Comparison of ENCODE assay signal across 8 cellular contexts in the genomic region with DNA sequence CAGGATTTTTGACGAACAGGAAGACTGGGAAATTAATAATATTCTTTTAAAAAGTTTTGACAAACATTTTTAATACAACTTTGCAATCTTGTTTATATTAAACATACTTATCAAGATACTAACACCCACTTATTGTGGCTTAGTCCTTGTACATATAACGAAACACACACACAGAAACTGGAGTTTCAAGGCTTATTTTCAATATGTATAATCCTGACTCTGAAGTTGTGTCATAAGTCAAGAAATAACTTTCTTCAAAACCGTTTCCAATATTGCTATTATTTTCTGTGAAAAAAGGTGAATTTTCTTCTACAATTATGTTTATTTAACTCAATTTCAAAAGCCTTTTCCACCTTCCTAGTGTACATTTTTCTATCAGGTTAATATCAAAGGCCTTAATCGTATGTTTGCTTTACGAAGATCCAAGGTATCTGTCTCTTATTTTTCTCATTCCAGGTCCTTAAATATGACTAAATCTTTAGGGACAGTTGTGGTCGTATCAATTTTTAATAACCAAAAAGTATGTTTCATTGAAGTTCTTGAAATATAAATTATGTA. TPM values are rescaled to one million over a fixed set of nuclear protein-coding genes. Genes with fewer than 3 reads are reported as not detected.
A peak's percentile ranks its signal among the peaks of the same experiment; 100 is the strongest.
DNase-seq lines count a peak whose midpoint lies in the region; ATAC-seq and TF ChIP-seq lines count a peak whose summit lies in the region.

No MANE protein-coding gene starts in this region.

- H3K27ac ChIP-seq in right cardiac atrium (ENCODE audit: low read length): no peak overlapping the region
- H3K27ac ChIP-seq in OCI-LY7 (ENCODE audit: low read depth, low read length, poor library complexity, severe bottlenecking): peak overlapping the region; percentile 89
- H3K27ac ChIP-seq in vagina: peak overlapping the region; percentile 97
- no peak overlapping the region for H3K27ac ChIP-seq in aorta (ENCODE audit: low read depth in 1 of 2, low read length in 2 of 2)

- peaks cover 46% of the 10 kb centered on the region for H3K79me2 ChIP-seq in OCI-LY7 (ENCODE audit: insufficient read depth, low read depth, low read length)

- DNase-seq in right cardiac atrium (no peak), left cardiac atrium (no peak), OCI-LY7 (ENCODE audit: low spot score) (no peak), fibroblast of the aortic adventitia (ENCODE audit: low read depth) (peak; percentile 50), vagina (ENCODE audit: extremely low spot score in 2 of 2) (no peak), aorta (no peak), DMS114 treated with DMSO at 0.1 percent for 48 hours (lab: John Stamatoyannopoulos, UW; ENCODE audit: unreplicated experiment) (no peak)
- no peak for DNase-seq in activated effector memory CD4-positive, alpha-beta T cell treated with anti-CD3 and anti-CD28 coated beads, Interleukin-2, amount 50 U/mL, for 16 hours

- no peaks in the 10 kb centered on the region for H3K4me1 ChIP-seq in right cardiac atrium (ENCODE audit: control insufficient read depth, insufficient read depth, low read length)
- peaks cover 40% of the 10 kb centered on the region for H3K4me1 ChIP-seq in OCI-LY7 (ENCODE audit: insufficient read depth, low read length, poor library complexity, severe bottlenecking)
- H3K4me1 ChIP-seq in vagina: peaks cover 11% of the 10 kb centered on the region
- peaks cover 0 to 2% of the 10 kb centered on the region in 2 donors for H3K4me1 ChIP-seq in aorta (ENCODE audit: control insufficient read depth in 1 of 2, insufficient read depth in 2 of 2, low read length in 2 of 2)

- H3K27me3 ChIP-seq in right cardiac atrium (ENCODE audit: control insufficient read depth, insufficient read depth) (no peaks in the 10 kb centered on the region), vagina (no peaks in the 10 kb centered on the region), aorta (ENCODE audit: control insufficient read depth in 1 of 2, insufficient read depth in 2 of 2, low read length in 1 of 2) (no peaks in the 10 kb centered on the region)

- ATAC-seq in right cardiac atrium: no peak
- no peak for ATAC-seq in left cardiac atrium
- no peak for ATAC-seq in aorta (ENCODE audit: low FRiP score)

- CTCF ChIA-PET in OCI-LY7 (lab: Charles Lee; ENCODE audit: unreplicated experiment): no interaction called here

- POLR2A ChIA-PET in OCI-LY7 (lab: Charles Lee): interaction anchor here (1.0 to 4.0 kb wide), 8 partner anchors 6 to 29 kb away, joined by 3 to 37 read pairs (median 5); a partner anchor contains a TSS

- H2AFZ ChIP-seq in OCI-LY7 (ENCODE audit: low read length): no peak overlapping the region

- 59% methylated on average over 6 of the region's 6 CpGs for WGBS in right cardiac atrium
- 38 to 47% methylated on average over 6 of the region's 6 CpGs for whole genome bisulfite sequencing in aorta, 2 donors

- H3K4me2 ChIP-seq in OCI-LY7 (ENCODE audit: low read length): peak overlapping the region; percentile 83

- TF ChIP-seq POLR2A in vagina (IDR thresholded peaks at IDR 0.05): no peak

- peaks cover 18% of the 10 kb centered on the region; the same call in 1 of the 2 replicates for H4K20me1 ChIP-seq in OCI-LY7 (ENCODE audit: insufficient read depth, low read length)

- intact Hi-C loops in right cardiac atrium (cut with DNase I): no loop called here
- intact Hi-C loops in left cardiac atrium (cut with DNase I): no loop called here
- intact Hi-C loops in OCI-LY7 (cut with micrococcal nuclease; ENCODE audit: unreplicated experiment): no loop called here
- intact Hi-C loops in vagina (cut with DNase I): no loop called here
- intact Hi-C loops in aorta (cut with DNase I): no loop called here

- peaks cover 38% of the 10 kb centered on the region for H3K36me3 ChIP-seq in OCI-LY7 (ENCODE audit: insufficient read depth, low read length)
- H3K36me3 ChIP-seq in vagina: no peaks in the 10 kb centered on the region
- no peaks in the 10 kb centered on the region for H3K36me3 ChIP-seq in aorta (ENCODE audit: control insufficient read depth in 1 of 2, insufficient read depth in 2 of 2, low read length in 1 of 2)

- no peak for TF ChIP-seq CTCF in OCI-LY7 (conservative IDR thresholded peaks at IDR 0.05; ENCODE audit: low read length)
- TF ChIP-seq CTCF in fibroblast of the aortic adventitia (IDR thresholded peaks at IDR 0.05; ENCODE audit: insufficient read depth, low read length): no peak
- no peak for TF ChIP-seq CTCF in vagina (IDR thresholded peaks at IDR 0.05)

- no peaks in the 10 kb centered on the region for H3K9me2 ChIP-seq in OCI-LY7 (ENCODE audit: insufficient read depth, low read length)

- no peaks in the 10 kb centered on the region for H3K9me3 ChIP-seq in right cardiac atrium (ENCODE audit: control insufficient read depth, low read length)
- H3K9me3 ChIP-seq in OCI-LY7 (ENCODE audit: low read length): no peaks in the 10 kb centered on the region
- no peaks in the 10 kb centered on the region for H3K9me3 ChIP-seq in vagina
- H3K9me3 ChIP-seq in aorta (ENCODE audit: control insufficient read depth, low read length): no peaks in the 10 kb centered on the region

- H3K4me3 ChIP-seq in right cardiac atrium (ENCODE audit: low read length): peak overlapping the region; percentile 34
- H3K4me3 ChIP-seq in OCI-LY7 (ENCODE audit: low read depth, low read length, poor library complexity, severe bottlenecking): peak overlapping the region; percentile 88
- H3K4me3 ChIP-seq in fibroblast of the aortic adventitia (ENCODE audit: low read depth, low read length): peak overlapping the region; percentile 97
- peak overlapping the region; percentile 57 to 74 for H3K4me3 ChIP-seq in vagina
- no peak overlapping the region for H3K4me3 ChIP-seq in aorta (ENCODE audit: low read length in 2 of 2)

- BruUV-seq in OCI-LY7 (replicated peaks; lab: Mats Ljungman, UMichigan): no TSS peak

RNA-seq across cellular contexts. Expression of a gene that starts 1.8 kb away (rescaled TPM):
- total RNA-seq in right cardiac atrium (10 to 100 TPM in 3 of 4 donors, 1 to 10 TPM in 1; 9.5 to 24.9 (median 21.7) TPM), left cardiac atrium (10 to 100 TPM; 10.0 to 19.1 TPM), OCI-LY7 (2022) (71.0 and 81.2 TPM in 2 replicates), fibroblast of the aortic adventitia (ENCODE audit: low replicate concordance) (15.3 and 34.1 TPM in 2 replicates), vagina (22.8 TPM), aorta (10 to 100 TPM in 1 of 2 donors, 1 to 10 TPM in 1; 8.8 to 11.8 TPM)
- polyA plus RNA-seq in right cardiac atrium (25.5 TPM), aorta (10 to 100 TPM; 22.7 to 43.5 TPM)
- total RNA-seq in OCI-LY7 (2014; rRNA removed; shearing (Covaris generic)): 46.6 and 55.6 TPM in 2 replicates

RNA-seq across cellular contexts. Expression of a gene that starts 11.8 kb away (rescaled TPM):
- total RNA-seq in right cardiac atrium: 10 to 100 TPM; 73.1 to 90.0 (median 82.3) TPM
- 52.3 TPM for polyA plus RNA-seq in right cardiac atrium
- total RNA-seq in left cardiac atrium: 10 to 100 TPM; 71.2 to 76.8 TPM
- total RNA-seq in OCI-LY7 (2014; rRNA removed; shearing (Covaris generic)): 42.3 and 57.5 TPM in 2 replicates
- total RNA-seq in OCI-LY7 (2022): 113 and 114 TPM in 2 replicates
- total RNA-seq in fibroblast of the aortic adventitia (ENCODE audit: low replicate concordance): 93.8 and 100 TPM in 2 replicates
- total RNA-seq in vagina: 40.0 TPM
- total RNA-seq in aorta: 10 to 100 TPM; 54.7 to 56.1 TPM
- polyA plus RNA-seq in aorta: 10 to 100 TPM; 27.0 to 31.2 TPM

Comparison
In these comparisons a context has a peak if more than half of its experiments do, and no peak if none do; other contexts are left out.
1. H3K27ac ChIP-seq: peak in OCI-LY7 (single experiment) and vagina (single experiment); none in right cardiac atrium (single experiment) and aorta (0 of 2).
2. H3K4me3 ChIP-seq: peak in right cardiac atrium (single experiment), OCI-LY7 (single experiment), fibroblast of the aortic adventitia (single experiment) and vagina (2 of 2); none in aorta (0 of 2).